In genomic region chr16:68529931-68530667, GRCh38 we compare ENCODE assay signal across 8 cellular contexts. TPM values are rescaled to one million over a fixed set of nuclear protein-coding genes. Genes with fewer than 3 reads are reported as not detected.
DNase-seq lines count a peak whose midpoint lies in the region; TF ChIP-seq lines count a peak whose summit lies in the region.

No MANE protein-coding gene starts in this region.

- peak; percentile 7 for TF ChIP-seq POLR2A in prostate gland (IDR thresholded peaks at IDR 0.05)

- intact Hi-C loops in left ventricle myocardium inferior (cut with micrococcal nuclease) (no loop called here), prostate gland (cut with DNase I) (loop anchor here (5.0 to 10.0 kb wide), 3 partner anchors 62 to 597 kb away; partner anchors contain the start of gene TANGO6)

- H3K36me3 ChIP-seq in left ventricle myocardium inferior (no peaks in the 10 kb centered on the region), prostate gland (no peaks in the 10 kb centered on the region)

- 0% methylated on average over 37 of the region's 56 CpGs for WGBS in prostate gland

- TF ChIP-seq CTCF in left ventricle myocardium inferior (IDR thresholded peaks at IDR 0.05; ENCODE audit: borderline replicate concordance) (no peak), prostate gland (IDR thresholded peaks at IDR 0.05) (no peak)

- DNase-seq in Daoy (ENCODE audit: low read depth): peak; percentile 93
- peak; percentile 81 for DNase-seq in HCEC 1CT
- peak; percentile 94 for DNase-seq in NCI-H1092 treated with DMSO at 0.1 percent for 48 hours (lab: John Stamatoyannopoulos, UW)
- DNase-seq in SW480 (ENCODE audit: low spot score): peak; percentile 84
- peak; percentile 71 for DNase-seq in amniotic epithelial cell (ENCODE audit: low read depth)
- peak; percentile 88 for DNase-seq in left ventricle myocardium inferior
- DNase-seq in prostate gland (ENCODE audit: low spot score): peak; percentile 90
- peak; percentile 92 for DNase-seq in ureter (ENCODE audit: low spot score)

- H3K27me3 ChIP-seq in left ventricle myocardium inferior (ENCODE audit: low read depth): peaks cover 3% of the 10 kb centered on the region
- no peaks in the 10 kb centered on the region for H3K27me3 ChIP-seq in prostate gland (replicated peaks; ENCODE audit: insufficient read depth)

- H3K9me3 ChIP-seq in left ventricle myocardium inferior (replicated peaks): peaks cover 6% of the 10 kb centered on the region
- no peaks in the 10 kb centered on the region for H3K9me3 ChIP-seq in prostate gland

- H3K4me1 ChIP-seq in left ventricle myocardium inferior (peaks cover 23% of the 10 kb centered on the region), prostate gland (replicated peaks) (no peaks in the 10 kb centered on the region)

- H3K27ac ChIP-seq in left ventricle myocardium inferior (replicated peaks) (no peak overlapping the region), prostate gland (peak overlapping the region; percentile 53 to 54)

- peak overlapping the region; percentile 86 for H3K4me3 ChIP-seq in left ventricle myocardium inferior
- H3K4me3 ChIP-seq in prostate gland: peak overlapping the region; percentile 60 to 92

RNA-seq across cellular contexts. Expression of gene ZFP90, which starts 9.0 kb away (rescaled TPM):
- 10.9 and 12.1 TPM in 2 replicates for total RNA-seq in Daoy (2014; rRNA removed; shearing (Covaris generic))
- total RNA-seq in left ventricle myocardium inferior (11.0 TPM), prostate gland (10 to 100 TPM; 27.2 to 30.3 TPM), ureter (33.6 TPM)
